Comparison of ENCODE assay signal across 18 cellular contexts in the genomic region with DNA sequence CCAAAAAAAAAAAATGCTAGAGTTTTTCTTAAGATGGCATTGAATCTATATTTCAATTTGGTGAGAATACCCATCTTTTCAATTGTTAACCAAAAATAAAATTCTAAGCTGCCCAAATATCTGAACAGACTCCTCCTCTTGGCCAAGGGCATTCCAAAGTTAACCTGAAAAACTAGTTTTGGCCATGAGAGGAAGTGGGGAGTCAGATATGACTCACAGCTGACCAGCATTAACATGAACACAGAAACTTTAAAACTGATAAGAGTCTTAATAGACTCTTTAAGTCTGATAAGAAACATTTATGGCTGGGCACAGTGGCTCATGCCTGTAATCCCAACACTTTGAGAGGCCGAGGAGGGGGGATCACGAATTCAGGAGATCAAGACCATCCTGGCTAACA.
DNase-seq lines count a peak whose midpoint lies in the region; ATAC-seq and TF ChIP-seq lines count a peak whose summit lies in the region.
"Had no signal": no experiment of that assay in that cellular context is flagged by ENCODE, and none has a peak within 500 bp of the region (broad histone marks: within the 10 kb centered on the region; RNA-seq: fewer than 3 reads in every experiment).

No MANE protein-coding gene starts in this region.

- H4K20me1 ChIP-seq in MM.1S (ENCODE audit: insufficient read depth, low read length) = no peaks in the 10 kb centered on the region

- H3K9ac ChIP-seq in trophoblast cell (ENCODE audit: low read length) (no peak overlapping the region), MM.1S (ENCODE audit: low read length) (no peak overlapping the region)

- peaks cover 12% of the 10 kb centered on the region for H3K4me1 ChIP-seq in RWPE2 (ENCODE audit: insufficient read depth, poor library complexity, severe bottlenecking)
- no peaks in the 10 kb centered on the region for H3K4me1 ChIP-seq in trophoblast cell (ENCODE audit: control insufficient read depth in 1 of 2, insufficient read depth in 2 of 2, low read length in 2 of 2)
- H3K4me1 ChIP-seq in MM.1S (ENCODE audit: low read length) = no peaks in the 10 kb centered on the region
- H3K4me1 ChIP-seq: prostate gland had no signal

- H2AK5ac ChIP-seq in trophoblast cell (ENCODE audit: low read length) = no peak overlapping the region

- H2BK120ac ChIP-seq in trophoblast cell (ENCODE audit: insufficient read depth, low read length, poor library complexity) = no peak overlapping the region

- H4K91ac ChIP-seq in trophoblast cell (ENCODE audit: low read depth, low read length) = no peak overlapping the region

- H2AFZ ChIP-seq in trophoblast cell (ENCODE audit: insufficient read depth, low read length, poor library complexity) (no peak overlapping the region), MM.1S (ENCODE audit: low read length) (no peak overlapping the region)

- no peak overlapping the region for H2BK12ac ChIP-seq in trophoblast cell (ENCODE audit: low read length)

- H3K23ac ChIP-seq in trophoblast cell (ENCODE audit: low read length) = no peak overlapping the region

- no peaks in the 10 kb centered on the region for H3K79me1 ChIP-seq in trophoblast cell (ENCODE audit: low read length)

- H2BK5ac ChIP-seq in trophoblast cell (ENCODE audit: low read depth, low read length, poor library complexity) = no peak overlapping the region

- no peak overlapping the region for H3K18ac ChIP-seq in trophoblast cell (ENCODE audit: low read length)

- H3K4me3 ChIP-seq in RWPE2 (ENCODE audit: severe bottlenecking) (no peak overlapping the region), trophoblast cell (ENCODE audit: low read depth, low read length) (no peak overlapping the region), MM.1S (ENCODE audit: low read length) (no peak overlapping the region)
- H3K4me3 ChIP-seq: dorsolateral prefrontal cortex, prostate gland had no signal

- no peak overlapping the region for H4K8ac ChIP-seq in trophoblast cell (ENCODE audit: low read depth, low read length)

- H3K79me2 ChIP-seq in trophoblast cell (ENCODE audit: control insufficient read depth, insufficient read depth, low read length, poor library complexity) = no peaks in the 10 kb centered on the region
- no peaks in the 10 kb centered on the region for H3K79me2 ChIP-seq in MM.1S (ENCODE audit: low read length)

- in situ Hi-C loops in KBM-7 (cut with MboI; ENCODE audit: low pct_unique_long_range_greater_than_20kb, low sequenced_read_pairs) = no loop called here

- H3F3A ChIP-seq in MM.1S (ENCODE audit: insufficient read depth, low read length) = no peaks in the 10 kb centered on the region

- DNase-seq in RWPE2 (ENCODE audit: low spot score) (no peak), trophoblast cell (peak; percentile 77 to 93), MM.1S (no peak), KBM-7 (no peak)
- no peak for DNase-seq in stimulated activated CD4-positive, alpha-beta T cell treated with anti-CD3 and anti-CD28 coated beads, Interleukin-4, amount 100 ng/mL, for 24 hours
- DNase-seq: activated CD4-positive, alpha-beta T cell treated with anti-CD3 and anti-CD28 coated beads for 36 hours; activated effector memory CD4-positive, alpha-beta T cell treated with Interleukin-2 at 50 U/mL for 16 hours; dorsolateral prefrontal cortex; glutamatergic neuron; NCI-H187; NCI-H510A; small intestine had no signal

- WGBS in trophoblast cell (ENCODE audit: extremely low coverage, insufficient coverage, insufficient read length) = no CpG with 5 or more reads among the region's 2 CpGs

- H3K14ac ChIP-seq in trophoblast cell (ENCODE audit: low read length) = no peak overlapping the region

- peaks cover 10% of the 10 kb centered on the region for H3K9me3 ChIP-seq in RWPE2 (ENCODE audit: severe bottlenecking)
- H3K9me3 ChIP-seq in trophoblast cell (ENCODE audit: insufficient read depth, low read depth, low read length) = no peaks in the 10 kb centered on the region
- no peaks in the 10 kb centered on the region for H3K9me3 ChIP-seq in MM.1S (replicated peaks; ENCODE audit: insufficient read depth, low read length)
- H3K9me3 ChIP-seq: prostate gland had no signal

- no peak overlapping the region for H3K4ac ChIP-seq in trophoblast cell (ENCODE audit: low read depth, low read length)

- H3K4me2 ChIP-seq in trophoblast cell (ENCODE audit: low read length) = no peak overlapping the region
- H3K4me2 ChIP-seq in MM.1S (ENCODE audit: low read depth, low read length) = no peak overlapping the region

- ATAC-seq in GM18858 (IDR thresholded peaks at IDR 0.05; ENCODE audit: unreplicated experiment) (peak; percentile 54), HG03159 (IDR thresholded peaks at IDR 0.05; ENCODE audit: unreplicated experiment) (peak; percentile 56), RWPE2 (ENCODE audit: low read depth) (peak; percentile 71), HG02642 (IDR thresholded peaks at IDR 0.05; ENCODE audit: poor library complexity, unreplicated experiment) (no peak)
- ATAC-seq: activated CD4-positive, alpha-beta T cell treated with anti-CD3 and anti-CD28 coated beads for 36 hours; esophagus mucosa; natural killer cell treated with Interleukin-12 subunit alpha and Interleukin-12 subunit beta and Interleukin-15 and Interleukin-18, amount 100 ng/mL, for 72 hours had no signal

- H4K12ac ChIP-seq in trophoblast cell (ENCODE audit: low read depth, low read length) = no peak overlapping the region

- H3K36me3 ChIP-seq in RWPE2 (ENCODE audit: low read depth) (no peaks in the 10 kb centered on the region), trophoblast cell (ENCODE audit: control insufficient read depth in 1 of 2, insufficient read depth in 2 of 2, low read length in 2 of 2) (no peaks in the 10 kb centered on the region), MM.1S (replicated peaks; ENCODE audit: insufficient read depth, low read length) (no peaks in the 10 kb centered on the region)
- H3K36me3 ChIP-seq: prostate gland had no signal

- H3K9me2 ChIP-seq in MM.1S (replicated peaks; ENCODE audit: insufficient read depth, low read length) = no peaks in the 10 kb centered on the region

- H3K27ac ChIP-seq in RWPE2 (ENCODE audit: poor library complexity, severe bottlenecking) (no peak overlapping the region), trophoblast cell (ENCODE audit: low read depth, low read length) (no peak overlapping the region), MM.1S (ENCODE audit: low read length) (no peak overlapping the region)
- H3K27ac ChIP-seq: dorsolateral prefrontal cortex, prostate gland had no signal

- TF ChIP-seq CTCF in RWPE2 (IDR thresholded peaks at IDR 0.05; ENCODE audit: poor library complexity, severe bottlenecking) (no peak), MM.1S (IDR thresholded peaks at IDR 0.05; ENCODE audit: low read length) (no peak)

- H3K27me3 ChIP-seq in RWPE2 (ENCODE audit: insufficient read depth, poor library complexity, severe bottlenecking) = no peaks in the 10 kb centered on the region
- no peaks in the 10 kb centered on the region for H3K27me3 ChIP-seq in trophoblast cell (ENCODE audit: insufficient read depth, low read length)
- H3K27me3 ChIP-seq in MM.1S (replicated peaks; ENCODE audit: insufficient read depth, low read length) = no peaks in the 10 kb centered on the region
- H3K27me3 ChIP-seq: dorsolateral prefrontal cortex had no signal

Comparison
In these comparisons a context has a peak if more than half of its experiments do, and no peak if none do; other contexts are left out.
1. DNase-seq: peak in trophoblast cell (2 of 2); none in RWPE2 (single experiment), MM.1S (single experiment), KBM-7 (single experiment) and stimulated activated CD4-positive, alpha-beta T cell treated with anti-CD3 and anti-CD28 coated beads, Interleukin-4, amount 100 ng/mL, for 24 hours (single experiment).